In the genomic region with DNA sequence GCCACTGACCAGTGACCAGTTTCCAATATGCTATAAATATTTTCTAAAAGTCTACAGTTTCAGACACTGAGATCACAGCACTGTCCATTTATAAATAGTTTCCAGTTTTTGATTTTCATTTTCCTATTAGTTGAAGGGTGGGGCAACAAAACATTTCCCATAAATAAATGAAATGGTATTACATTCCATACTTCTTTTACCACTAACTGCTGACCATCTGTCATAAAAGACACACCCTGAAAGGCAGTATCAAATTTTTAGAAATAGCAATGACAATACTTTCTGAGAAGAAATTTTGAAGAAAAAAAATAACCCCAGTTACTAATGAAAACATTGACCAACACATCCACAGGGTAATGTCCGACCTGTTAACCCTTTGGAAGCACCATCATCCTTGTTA, we compare ENCODE assay signal across 17 cellular contexts.
DNase-seq lines count a peak whose midpoint lies in the region; ATAC-seq, FAIRE-seq and TF ChIP-seq lines count a peak whose summit lies in the region.
"Had no signal": no experiment of that assay in that cellular context is flagged by ENCODE, and none has a peak within 500 bp of the region (broad histone marks: within the 10 kb centered on the region; RNA-seq: fewer than 3 reads in every experiment).

No MANE protein-coding gene starts in this region.

- no peak overlapping the region for H3K4me2 ChIP-seq in mesendoderm (ENCODE audit: low read length)
- H3K4me2 ChIP-seq: BLaER1 had no signal

- DNase-seq in GM03348 (ENCODE audit: low spot score) (peak; percentile 37), chondrocyte (ENCODE audit: low spot score) (no peak), myocyte (ENCODE audit: low read depth) (peak; percentile 57), mesendoderm (no peak), GM12892 (ENCODE audit: insufficient read length) (no peak)
- no peak for DNase-seq in stimulated activated naive CD4-positive, alpha-beta T cell (lab: John Stamatoyannopoulos, UW)
- DNase-seq: Calu3, DMS 273 treated with DMSO at 0.1 percent for 48 hours, DMS79, GOT3, H9 had no signal

- no peak overlapping the region for H2BK5ac ChIP-seq in mesendoderm (ENCODE audit: low read length)

- peaks cover 16% of the 10 kb centered on the region for H3K9me3 Mint-ChIP-seq in chondrocyte (ENCODE audit: low read depth)

- no peak overlapping the region for H2AK5ac ChIP-seq in mesendoderm (ENCODE audit: low read length)

- no peaks in the 10 kb centered on the region for H3K27me3 Mint-ChIP-seq in chondrocyte (ENCODE audit: low read depth)
- H3K27me3 Mint-ChIP-seq: IgD-negative memory B cell had no signal

- FAIRE-seq in GM12892 (lab: Jason Lieb, UNC) = no peak
- FAIRE-seq: A204.1, GM12891, GM19239 had no signal

- no peaks in the 10 kb centered on the region for H3K79me1 ChIP-seq in mesendoderm (ENCODE audit: low read length)

- H3K4me3 Mint-ChIP-seq in chondrocyte (ENCODE audit: unreplicated experiment) = no peak overlapping the region
- H3K4me3 Mint-ChIP-seq: H9, IgD-negative memory B cell had no signal

- no peak for TF ChIP-seq POLR2A in GM12892 (IDR thresholded peaks at IDR 0.05; ENCODE audit: low read depth, low read length)

- no peak for ATAC-seq in HG02678 (IDR thresholded peaks at IDR 0.05; ENCODE audit: unreplicated experiment)

- no peaks in the 10 kb centered on the region for H3K27me3 ChIP-seq in mesendoderm (ENCODE audit: insufficient read depth, low read length, poor library complexity)
- H3K27me3 ChIP-seq: BLaER1 had no signal

- H3K27ac Mint-ChIP-seq in chondrocyte (ENCODE audit: unreplicated experiment) = peak overlapping the region; percentile 69
- H3K27ac Mint-ChIP-seq: H9, IgD-negative memory B cell had no signal

- peaks cover 18% of the 10 kb centered on the region for H3K4me1 Mint-ChIP-seq in chondrocyte (ENCODE audit: low read depth)
- H3K4me1 Mint-ChIP-seq: H9 had no signal

- no peak overlapping the region for H3K27ac ChIP-seq in mesendoderm (ENCODE audit: low read depth, low read length)
- H3K27ac ChIP-seq: BLaER1 had no signal

- peaks cover 18% of the 10 kb centered on the region for H3K36me3 Mint-ChIP-seq in chondrocyte (ENCODE audit: low read depth)

- no CpG with 5 or more reads among the region's 1 CpG for WGBS in mesendoderm (ENCODE audit: extremely low coverage, insufficient coverage, low lambda C conversion rate)

- TF ChIP-seq CTCF in chondrocyte (IDR thresholded peaks at IDR 0.05) = no peak

- no peak overlapping the region for H3K18ac ChIP-seq in mesendoderm (ENCODE audit: low read length)

- no peak overlapping the region for H3K9ac ChIP-seq in mesendoderm (ENCODE audit: low read length)
- H3K9ac ChIP-seq: BLaER1 had no signal

- no peak overlapping the region for H4K8ac ChIP-seq in mesendoderm (ENCODE audit: low read depth, low read length)

- no peaks in the 10 kb centered on the region for H3K4me1 ChIP-seq in mesendoderm (ENCODE audit: control insufficient read depth, low read depth, low read length)
- H3K4me1 ChIP-seq: BLaER1 had no signal

- no peak overlapping the region for H3K4me3 ChIP-seq in mesendoderm (ENCODE audit: low read length)
- H3K4me3 ChIP-seq: BLaER1 had no signal

- no peak overlapping the region for H2BK15ac ChIP-seq in mesendoderm (replicated peaks; ENCODE audit: low read depth)

- H3K36me3 ChIP-seq in mesendoderm (ENCODE audit: control insufficient read depth, insufficient read depth, low read length) = no peaks in the 10 kb centered on the region

- no peak overlapping the region for H4K5ac ChIP-seq in mesendoderm (ENCODE audit: low read length)

- no peaks in the 10 kb centered on the region for H3K79me2 ChIP-seq in mesendoderm (ENCODE audit: control insufficient read depth, insufficient read depth, low read length)

- H3K56ac ChIP-seq in mesendoderm (ENCODE audit: low read length) = no peak overlapping the region

- no peak overlapping the region for H3K23ac ChIP-seq in mesendoderm (ENCODE audit: low read length)

- H2BK120ac ChIP-seq in mesendoderm (ENCODE audit: low read depth, low read length) = no peak overlapping the region

- no peak overlapping the region for H3K4ac ChIP-seq in mesendoderm (ENCODE audit: low read depth, low read length)

Comparison
In these comparisons a context has a peak if more than half of its experiments do, and no peak if none do; other contexts are left out.
1. DNase-seq: peak in GM03348 (single experiment) and myocyte (single experiment); none in chondrocyte (single experiment), mesendoderm (single experiment), GM12892 (single experiment) and stimulated activated naive CD4-positive, alpha-beta T cell (0 of 6).